7 cellular contexts compared by ENCODE assay signal in the genomic region with DNA sequence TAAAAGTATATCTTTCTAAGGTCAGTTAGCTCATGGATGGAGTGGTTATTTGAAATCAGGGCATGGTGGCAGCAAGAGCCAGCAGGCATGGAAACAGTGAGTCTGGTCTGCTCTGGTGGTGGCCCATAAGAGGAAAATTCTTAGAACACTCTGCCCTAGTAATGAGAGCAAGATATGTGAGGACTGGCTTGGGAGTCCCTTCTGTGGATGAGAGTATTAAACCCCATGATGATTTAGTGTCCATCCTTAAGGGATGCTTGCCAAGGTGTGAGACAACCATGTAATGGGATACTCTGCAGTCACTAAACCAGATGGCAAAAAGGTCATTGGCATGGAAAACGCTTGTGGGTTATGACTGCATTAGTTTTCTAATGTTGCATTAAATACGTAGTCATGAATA.
A peak's percentile ranks its signal among the peaks of the same experiment; 100 is the strongest.
DNase-seq lines count a peak whose midpoint lies in the region; ATAC-seq, FAIRE-seq and TF ChIP-seq lines count a peak whose summit lies in the region.
"Not testable (repeated sequence)": the region's sequence is repeated elsewhere in the genome, so short reads cannot be mapped to it uniquely, and the experiment has no call there.

No MANE protein-coding gene starts in this region.

- peak; percentile 70 for ATAC-seq in stimulated activated naive CD8-positive, alpha-beta T cell treated with anti-CD3 and anti-CD28 coated beads, Interleukin-15, Interleukin-2, amounts not matched to agents 100 U/mL and 50 U/mL, for 24 hours

- not testable (repeated sequence) for H3K36me3 ChIP-seq in astrocyte (ENCODE audit: insufficient read depth, low read length)

- not testable (repeated sequence) for H3K4me1 ChIP-seq in astrocyte (ENCODE audit: insufficient read depth, low read length)

- H3K27me3 Mint-ChIP-seq in astrocyte (ENCODE audit: low read depth, unreplicated experiment) = not testable (repeated sequence)

- H2AFZ ChIP-seq in astrocyte (ENCODE audit: low read depth, low read length) = not testable (repeated sequence)

- not testable (repeated sequence) for H3K36me3 Mint-ChIP-seq in astrocyte (ENCODE audit: low read depth, unreplicated experiment)

- H3K27ac ChIP-seq in astrocyte (ENCODE audit: low read depth, low read length) = not testable (repeated sequence)

- H3K4me1 Mint-ChIP-seq in astrocyte (ENCODE audit: low read depth, unreplicated experiment) = not testable (repeated sequence)

- H3K9me3 ChIP-seq in astrocyte (ENCODE audit: insufficient read depth, low read depth, low read length) = not testable (repeated sequence)

- H3K9ac ChIP-seq in astrocyte (ENCODE audit: low read length) = not testable (repeated sequence)

- FAIRE-seq in astrocyte (lab: Jason Lieb, UNC) = not testable (repeated sequence)

- peak; percentile 19 for DNase-seq in EH (ENCODE audit: low read depth)
- peak; percentile 5 for DNase-seq in HCEC 1CT
- DNase-seq in M059J (ENCODE audit: low read depth) = peak; percentile 24
- peak; percentile 12 for DNase-seq in astrocyte (ENCODE audit: low read depth)
- peak; percentile 64 for DNase-seq in fibroblast of gingiva (ENCODE audit: low read depth)
- DNase-seq in myocyte (ENCODE audit: low read depth) = peak; percentile 71
- not testable (repeated sequence) for DNase-seq in stimulated activated naive CD8-positive, alpha-beta T cell treated with anti-CD3 and anti-CD28 coated beads, Interleukin-15, Interleukin-2, amounts not matched to agents 100 U/mL and 50 U/mL, for 24 hours

- TF ChIP-seq CTCF in astrocyte (IDR thresholded peaks at IDR 0.05; ENCODE audit: insufficient read depth, low read depth, low read length) = not testable (repeated sequence)

- not testable (repeated sequence) for H3K27me3 ChIP-seq in astrocyte (ENCODE audit: insufficient read depth, low read length)

- not testable (repeated sequence) for H4K20me1 ChIP-seq in astrocyte (ENCODE audit: insufficient read depth, low read length)

- H3K4me2 ChIP-seq in astrocyte (ENCODE audit: low read length) = not testable (repeated sequence)

- H3K4me3 Mint-ChIP-seq in astrocyte (ENCODE audit: unreplicated experiment) = not testable (repeated sequence)

- H3K79me2 ChIP-seq in astrocyte (ENCODE audit: insufficient read depth, low read length) = not testable (repeated sequence)

- H3K9me3 Mint-ChIP-seq in astrocyte (ENCODE audit: unreplicated experiment) = not testable (repeated sequence)

- not testable (repeated sequence) for H3K27ac Mint-ChIP-seq in astrocyte (ENCODE audit: unreplicated experiment)

- H3K4me3 ChIP-seq in astrocyte (ENCODE audit: insufficient read depth, low read depth, low read length) = not testable (repeated sequence)
